In the genomic region with DNA sequence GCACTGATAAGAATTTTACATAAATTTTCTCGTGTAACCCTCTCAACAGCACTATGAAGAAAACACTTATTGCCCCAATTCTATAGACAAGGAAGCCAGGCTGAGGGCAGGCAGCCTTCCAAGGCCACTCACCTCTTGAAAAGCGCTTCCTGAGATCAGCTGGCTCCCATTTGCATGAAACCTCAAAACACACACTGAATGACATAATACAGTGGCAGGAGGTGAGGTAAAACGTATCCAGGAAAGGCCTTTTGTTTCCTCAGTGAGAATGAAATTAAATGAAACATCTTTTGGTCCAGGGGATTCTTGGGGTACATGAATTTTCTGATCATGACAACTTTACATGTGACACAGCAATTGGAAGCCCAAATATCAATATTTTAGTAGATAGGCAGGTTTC, we compare ENCODE assay signal across 9 cellular contexts.
DNase-seq lines count a peak whose midpoint lies in the region; ATAC-seq and TF ChIP-seq lines count a peak whose summit lies in the region.
"Had no signal": no experiment of that assay in that cellular context is flagged by ENCODE, and none has a peak within 500 bp of the region (broad histone marks: within the 10 kb centered on the region; RNA-seq: fewer than 3 reads in every experiment).

No MANE protein-coding gene starts in this region.

- H3K4me1 ChIP-seq in neural progenitor cell: no peaks in the 10 kb centered on the region
- H3K4me1 ChIP-seq: A549 had no signal

- no peak for TF ChIP-seq POLR2A in erythroblast (IDR thresholded peaks at IDR 0.05; ENCODE audit: low read length)

- no peaks in the 10 kb centered on the region for H3K4me1 Mint-ChIP-seq in neural progenitor cell

- H3K4me3 Mint-ChIP-seq in neural progenitor cell: no peak overlapping the region

- no peaks in the 10 kb centered on the region for H4K20me1 ChIP-seq in neural progenitor cell (ENCODE audit: low read depth)

- H3K9me3 Mint-ChIP-seq in neural progenitor cell: peaks cover 6% of the 10 kb centered on the region

- H3K4me3 ChIP-seq in fibroblast of the aortic adventitia (ENCODE audit: low read depth, low read length) (no peak overlapping the region), neural progenitor cell (no peak overlapping the region)
- H3K4me3 ChIP-seq: A549 had no signal

- H3K27ac Mint-ChIP-seq in neural progenitor cell: no peak overlapping the region

- ATAC-seq in HG02840 (IDR thresholded peaks at IDR 0.05; ENCODE audit: low FRiP score, unreplicated experiment): peak; percentile 53
- ATAC-seq: A549 had no signal

- no peak overlapping the region for H2AFZ ChIP-seq in neural progenitor cell (replicated peaks)

- no peaks in the 10 kb centered on the region for H3K79me2 ChIP-seq in neural progenitor cell (ENCODE audit: low read depth)

- no peaks in the 10 kb centered on the region for H3K27me3 ChIP-seq in neural progenitor cell

- H3K36me3 Mint-ChIP-seq in neural progenitor cell: peaks cover 8% of the 10 kb centered on the region

- TF ChIP-seq CTCF in fibroblast of the aortic adventitia (IDR thresholded peaks at IDR 0.05; ENCODE audit: insufficient read depth, low read length): no peak
- TF ChIP-seq CTCF in neural progenitor cell (IDR thresholded peaks at IDR 0.05): no peak

- no peak overlapping the region for H3K27ac ChIP-seq in neural progenitor cell
- H3K27ac ChIP-seq: A549 had no signal

- no peaks in the 10 kb centered on the region for H3K36me3 ChIP-seq in neural progenitor cell

- no peak overlapping the region for H3K4me2 ChIP-seq in neural progenitor cell
- H3K4me2 ChIP-seq: A549 had no signal

- H3K27me3 Mint-ChIP-seq in neural progenitor cell (ENCODE audit: insufficient read depth, low read depth): no peaks in the 10 kb centered on the region

- H3K9ac ChIP-seq in neural progenitor cell: no peak overlapping the region

- no peaks in the 10 kb centered on the region for H3F3A ChIP-seq in neural progenitor cell (ENCODE audit: low read depth)

- no peaks in the 10 kb centered on the region for H3K9me3 ChIP-seq in neural progenitor cell (ENCODE audit: low read depth)
- H3K9me3 ChIP-seq: A549 had no signal

- DNase-seq in NCI-H1417 (lab: John Stamatoyannopoulos, UW): peak in 2 of 3 experiments; percentile 14 to 27
- DNase-seq in NCI-H1417 treated with DMSO at 0.1 percent for 48 hours (lab: John Stamatoyannopoulos, UW): no peak
- peak; percentile 27 for DNase-seq in NCI-H345 (lab: John Stamatoyannopoulos, UW)
- DNase-seq in fibroblast of the aortic adventitia (ENCODE audit: low read depth): peak; percentile 12
- DNase-seq in erythroblast (lab: John Stamatoyannopoulos, UW): no peak
- DNase-seq in neural progenitor cell (ENCODE audit: low spot score): no peak
- DNase-seq in cerebellar nuclear complex (lab: John Stamatoyannopoulos, UW): no peak

Comparison
In these comparisons a context has a peak if more than half of its experiments do, and no peak if none do; other contexts are left out.
1. DNase-seq: peak in NCI-H1417 (2 of 3), NCI-H345 (single experiment) and fibroblast of the aortic adventitia (single experiment); none in NCI-H1417 treated with DMSO at 0.1 percent for 48 hours (single experiment), erythroblast (0 of 2), neural progenitor cell (single experiment) and cerebellar nuclear complex (0 of 2).